1 cellular context compared by ENCODE assay signal in the genomic region with DNA sequence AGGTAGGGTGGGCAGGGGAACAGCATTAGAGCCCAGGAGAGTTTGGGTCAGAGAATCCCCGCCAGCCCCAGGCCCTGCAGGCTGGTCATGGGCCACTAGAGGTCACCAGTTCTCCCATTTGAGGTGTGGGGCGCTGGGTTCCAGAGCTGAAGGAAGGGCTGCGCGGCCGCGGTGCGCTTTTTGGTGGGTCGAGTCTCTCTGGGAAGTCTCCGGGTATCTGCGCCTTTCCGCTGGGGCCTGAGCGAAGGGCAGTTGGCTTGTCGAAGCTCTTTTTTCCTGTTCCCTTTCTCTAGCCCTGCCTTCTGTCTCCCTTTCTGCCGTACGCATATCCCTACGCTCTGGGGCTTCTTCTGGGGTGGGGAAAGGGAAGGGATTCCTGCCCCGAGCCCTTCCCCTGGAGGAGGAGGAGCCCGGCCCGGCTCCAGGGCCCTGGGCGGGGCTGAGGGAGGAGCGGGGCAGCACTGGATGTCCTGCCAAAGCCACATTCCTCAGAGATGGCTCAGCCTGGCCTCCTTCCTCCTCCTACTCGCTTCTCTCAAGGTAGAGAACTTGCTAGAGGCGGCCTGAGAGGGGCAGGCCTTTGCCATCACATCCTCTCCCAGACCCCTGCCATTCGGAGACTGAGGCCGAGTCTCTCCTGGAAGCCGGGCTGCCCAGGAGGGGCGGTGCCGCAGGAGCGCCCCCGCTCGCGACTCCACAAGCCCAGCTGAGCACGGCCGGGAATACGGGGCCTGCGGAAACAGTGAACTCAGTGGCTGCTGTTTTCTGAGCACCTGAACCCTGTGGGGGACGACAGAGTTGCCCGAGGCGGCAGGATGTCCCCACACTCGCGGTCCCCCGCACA.
A peak's percentile ranks its signal among the peaks of the same experiment; 100 is the strongest.
TF ChIP-seq lines count a peak whose summit lies in the region.

No MANE protein-coding gene starts in this region.

TF ChIP-seq in WTC11, 78 proteins besides CTCF, POLR2A, EP300 and RAD21 (continued from another document):
- TF ChIP-seq, protein P1, sequence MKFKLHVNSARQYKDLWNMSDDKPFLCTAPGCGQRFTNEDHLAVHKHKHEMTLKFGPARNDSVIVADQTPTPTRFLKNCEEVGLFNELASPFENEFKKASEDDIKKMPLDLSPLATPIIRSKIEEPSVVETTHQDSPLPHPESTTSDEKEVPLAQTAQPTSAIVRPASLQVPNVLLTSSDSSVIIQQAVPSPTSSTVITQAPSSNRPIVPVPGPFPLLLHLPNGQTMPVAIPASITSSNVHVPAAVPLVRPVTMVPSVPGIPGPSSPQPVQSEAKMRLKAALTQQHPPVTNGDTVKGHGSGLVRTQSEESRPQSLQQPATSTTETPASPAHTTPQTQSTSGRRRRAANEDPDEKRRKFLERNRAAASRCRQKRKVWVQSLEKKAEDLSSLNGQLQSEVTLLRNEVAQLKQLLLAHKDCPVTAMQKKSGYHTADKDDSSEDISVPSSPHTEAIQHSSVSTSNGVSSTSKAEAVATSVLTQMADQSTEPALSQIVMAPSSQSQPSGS (CRISPR knock-in tag; IDR thresholded peaks at IDR 0.05; ENCODE audit: borderline replicate concordance, low read depth): no peak
- TF ChIP-seq TEAD1 (CRISPR knock-in tag; IDR thresholded peaks at IDR 0.05) (peak; percentile 39; the same call in 1 of the 2 replicates), NR1H2 (CRISPR knock-in tag; IDR thresholded peaks at IDR 0.05) (no peak), SP1 (CRISPR knock-in tag; conservative IDR thresholded peaks at IDR 0.05) (peak; percentile 54), GRHL2 (CRISPR knock-in tag; IDR thresholded peaks at IDR 0.05; ENCODE audit: insufficient replicate concordance, severe bottlenecking) (no peak), FOXP1 (CRISPR knock-in tag; IDR thresholded peaks at IDR 0.05; ENCODE audit: borderline replicate concordance) (no peak; the same call in 1 of the 2 replicates), ETV6 (CRISPR knock-in tag; IDR thresholded peaks at IDR 0.05) (no peak), RORB (CRISPR knock-in tag; IDR thresholded peaks at IDR 0.05) (no peak), SOX15 (CRISPR knock-in tag; IDR thresholded peaks at IDR 0.05) (no peak), TP53 (CRISPR knock-in tag; IDR thresholded peaks at IDR 0.05) (no peak), JUN (CRISPR knock-in tag; IDR thresholded peaks at IDR 0.05) (no peak), GTF2I (CRISPR knock-in tag; conservative IDR thresholded peaks at IDR 0.05) (no peak), ZNF423 (CRISPR knock-in tag; IDR thresholded peaks at IDR 0.05) (no peak), CBFB (CRISPR knock-in tag; IDR thresholded peaks at IDR 0.05; ENCODE audit: low read depth) (no peak), ZNF263 (CRISPR knock-in tag; IDR thresholded peaks at IDR 0.05; ENCODE audit: low read depth) (peak; percentile 32; the same call in 1 of the 2 replicates), HMGA2 (CRISPR knock-in tag; IDR thresholded peaks at IDR 0.05) (no peak), ZNF396 (CRISPR knock-in tag; IDR thresholded peaks at IDR 0.05; ENCODE audit: borderline replicate concordance) (no peak), ATF1 (CRISPR knock-in tag; IDR thresholded peaks at IDR 0.05) (no peak)
- TF ChIP-seq, protein P2, sequence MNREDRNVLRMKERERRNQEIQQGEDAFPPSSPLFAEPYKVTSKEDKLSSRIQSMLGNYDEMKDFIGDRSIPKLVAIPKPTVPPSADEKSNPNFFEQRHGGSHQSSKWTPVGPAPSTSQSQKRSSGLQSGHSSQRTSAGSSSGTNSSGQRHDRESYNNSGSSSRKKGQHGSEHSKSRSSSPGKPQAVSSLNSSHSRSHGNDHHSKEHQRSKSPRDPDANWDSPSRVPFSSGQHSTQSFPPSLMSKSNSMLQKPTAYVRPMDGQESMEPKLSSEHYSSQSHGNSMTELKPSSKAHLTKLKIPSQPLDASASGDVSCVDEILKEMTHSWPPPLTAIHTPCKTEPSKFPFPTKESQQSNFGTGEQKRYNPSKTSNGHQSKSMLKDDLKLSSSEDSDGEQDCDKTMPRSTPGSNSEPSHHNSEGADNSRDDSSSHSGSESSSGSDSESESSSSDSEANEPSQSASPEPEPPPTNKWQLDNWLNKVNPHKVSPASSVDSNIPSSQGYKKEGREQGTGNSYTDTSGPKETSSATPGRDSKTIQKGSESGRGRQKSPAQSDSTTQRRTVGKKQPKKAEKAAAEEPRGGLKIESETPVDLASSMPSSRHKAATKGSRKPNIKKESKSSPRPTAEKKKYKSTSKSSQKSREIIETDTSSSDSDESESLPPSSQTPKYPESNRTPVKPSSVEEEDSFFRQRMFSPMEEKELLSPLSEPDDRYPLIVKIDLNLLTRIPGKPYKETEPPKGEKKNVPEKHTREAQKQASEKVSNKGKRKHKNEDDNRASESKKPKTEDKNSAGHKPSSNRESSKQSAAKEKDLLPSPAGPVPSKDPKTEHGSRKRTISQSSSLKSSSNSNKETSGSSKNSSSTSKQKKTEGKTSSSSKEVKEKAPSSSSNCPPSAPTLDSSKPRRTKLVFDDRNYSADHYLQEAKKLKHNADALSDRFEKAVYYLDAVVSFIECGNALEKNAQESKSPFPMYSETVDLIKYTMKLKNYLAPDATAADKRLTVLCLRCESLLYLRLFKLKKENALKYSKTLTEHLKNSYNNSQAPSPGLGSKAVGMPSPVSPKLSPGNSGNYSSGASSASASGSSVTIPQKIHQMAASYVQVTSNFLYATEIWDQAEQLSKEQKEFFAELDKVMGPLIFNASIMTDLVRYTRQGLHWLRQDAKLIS (CRISPR knock-in tag; IDR thresholded peaks at IDR 0.05; ENCODE audit: borderline replicate concordance): no peak
- TF ChIP-seq, protein P3, sequence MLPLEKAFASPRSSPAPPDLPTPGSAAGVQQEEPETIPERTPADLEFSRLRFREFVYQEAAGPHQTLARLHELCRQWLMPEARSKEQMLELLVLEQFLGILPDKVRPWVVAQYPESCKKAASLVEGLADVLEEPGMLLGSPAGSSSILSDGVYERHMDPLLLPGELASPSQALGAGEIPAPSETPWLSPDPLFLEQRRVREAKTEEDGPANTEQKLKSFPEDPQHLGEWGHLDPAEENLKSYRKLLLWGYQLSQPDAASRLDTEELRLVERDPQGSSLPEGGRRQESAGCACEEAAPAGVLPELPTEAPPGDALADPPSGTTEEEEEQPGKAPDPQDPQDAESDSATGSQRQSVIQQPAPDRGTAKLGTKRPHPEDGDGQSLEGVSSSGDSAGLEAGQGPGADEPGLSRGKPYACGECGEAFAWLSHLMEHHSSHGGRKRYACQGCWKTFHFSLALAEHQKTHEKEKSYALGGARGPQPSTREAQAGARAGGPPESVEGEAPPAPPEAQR (CRISPR knock-in tag; IDR thresholded peaks at IDR 0.05): no peak
- TF ChIP-seq, protein P4, sequence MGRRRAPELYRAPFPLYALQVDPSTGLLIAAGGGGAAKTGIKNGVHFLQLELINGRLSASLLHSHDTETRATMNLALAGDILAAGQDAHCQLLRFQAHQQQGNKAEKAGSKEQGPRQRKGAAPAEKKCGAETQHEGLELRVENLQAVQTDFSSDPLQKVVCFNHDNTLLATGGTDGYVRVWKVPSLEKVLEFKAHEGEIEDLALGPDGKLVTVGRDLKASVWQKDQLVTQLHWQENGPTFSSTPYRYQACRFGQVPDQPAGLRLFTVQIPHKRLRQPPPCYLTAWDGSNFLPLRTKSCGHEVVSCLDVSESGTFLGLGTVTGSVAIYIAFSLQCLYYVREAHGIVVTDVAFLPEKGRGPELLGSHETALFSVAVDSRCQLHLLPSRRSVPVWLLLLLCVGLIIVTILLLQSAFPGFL (CRISPR knock-in tag; IDR thresholded peaks at IDR 0.05; ENCODE audit: borderline replicate concordance): no peak
- TF ChIP-seq, protein P5, sequence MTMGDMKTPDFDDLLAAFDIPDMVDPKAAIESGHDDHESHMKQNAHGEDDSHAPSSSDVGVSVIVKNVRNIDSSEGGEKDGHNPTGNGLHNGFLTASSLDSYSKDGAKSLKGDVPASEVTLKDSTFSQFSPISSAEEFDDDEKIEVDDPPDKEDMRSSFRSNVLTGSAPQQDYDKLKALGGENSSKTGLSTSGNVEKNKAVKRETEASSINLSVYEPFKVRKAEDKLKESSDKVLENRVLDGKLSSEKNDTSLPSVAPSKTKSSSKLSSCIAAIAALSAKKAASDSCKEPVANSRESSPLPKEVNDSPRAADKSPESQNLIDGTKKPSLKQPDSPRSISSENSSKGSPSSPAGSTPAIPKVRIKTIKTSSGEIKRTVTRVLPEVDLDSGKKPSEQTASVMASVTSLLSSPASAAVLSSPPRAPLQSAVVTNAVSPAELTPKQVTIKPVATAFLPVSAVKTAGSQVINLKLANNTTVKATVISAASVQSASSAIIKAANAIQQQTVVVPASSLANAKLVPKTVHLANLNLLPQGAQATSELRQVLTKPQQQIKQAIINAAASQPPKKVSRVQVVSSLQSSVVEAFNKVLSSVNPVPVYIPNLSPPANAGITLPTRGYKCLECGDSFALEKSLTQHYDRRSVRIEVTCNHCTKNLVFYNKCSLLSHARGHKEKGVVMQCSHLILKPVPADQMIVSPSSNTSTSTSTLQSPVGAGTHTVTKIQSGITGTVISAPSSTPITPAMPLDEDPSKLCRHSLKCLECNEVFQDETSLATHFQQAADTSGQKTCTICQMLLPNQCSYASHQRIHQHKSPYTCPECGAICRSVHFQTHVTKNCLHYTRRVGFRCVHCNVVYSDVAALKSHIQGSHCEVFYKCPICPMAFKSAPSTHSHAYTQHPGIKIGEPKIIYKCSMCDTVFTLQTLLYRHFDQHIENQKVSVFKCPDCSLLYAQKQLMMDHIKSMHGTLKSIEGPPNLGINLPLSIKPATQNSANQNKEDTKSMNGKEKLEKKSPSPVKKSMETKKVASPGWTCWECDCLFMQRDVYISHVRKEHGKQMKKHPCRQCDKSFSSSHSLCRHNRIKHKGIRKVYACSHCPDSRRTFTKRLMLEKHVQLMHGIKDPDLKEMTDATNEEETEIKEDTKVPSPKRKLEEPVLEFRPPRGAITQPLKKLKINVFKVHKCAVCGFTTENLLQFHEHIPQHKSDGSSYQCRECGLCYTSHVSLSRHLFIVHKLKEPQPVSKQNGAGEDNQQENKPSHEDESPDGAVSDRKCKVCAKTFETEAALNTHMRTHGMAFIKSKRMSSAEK (CRISPR knock-in tag; IDR thresholded peaks at IDR 0.05; ENCODE audit: borderline replicate concordance): 0 out of 2 replicates have a peak, but pooled peaks have one; percentile 56
- TF ChIP-seq, protein P6, sequence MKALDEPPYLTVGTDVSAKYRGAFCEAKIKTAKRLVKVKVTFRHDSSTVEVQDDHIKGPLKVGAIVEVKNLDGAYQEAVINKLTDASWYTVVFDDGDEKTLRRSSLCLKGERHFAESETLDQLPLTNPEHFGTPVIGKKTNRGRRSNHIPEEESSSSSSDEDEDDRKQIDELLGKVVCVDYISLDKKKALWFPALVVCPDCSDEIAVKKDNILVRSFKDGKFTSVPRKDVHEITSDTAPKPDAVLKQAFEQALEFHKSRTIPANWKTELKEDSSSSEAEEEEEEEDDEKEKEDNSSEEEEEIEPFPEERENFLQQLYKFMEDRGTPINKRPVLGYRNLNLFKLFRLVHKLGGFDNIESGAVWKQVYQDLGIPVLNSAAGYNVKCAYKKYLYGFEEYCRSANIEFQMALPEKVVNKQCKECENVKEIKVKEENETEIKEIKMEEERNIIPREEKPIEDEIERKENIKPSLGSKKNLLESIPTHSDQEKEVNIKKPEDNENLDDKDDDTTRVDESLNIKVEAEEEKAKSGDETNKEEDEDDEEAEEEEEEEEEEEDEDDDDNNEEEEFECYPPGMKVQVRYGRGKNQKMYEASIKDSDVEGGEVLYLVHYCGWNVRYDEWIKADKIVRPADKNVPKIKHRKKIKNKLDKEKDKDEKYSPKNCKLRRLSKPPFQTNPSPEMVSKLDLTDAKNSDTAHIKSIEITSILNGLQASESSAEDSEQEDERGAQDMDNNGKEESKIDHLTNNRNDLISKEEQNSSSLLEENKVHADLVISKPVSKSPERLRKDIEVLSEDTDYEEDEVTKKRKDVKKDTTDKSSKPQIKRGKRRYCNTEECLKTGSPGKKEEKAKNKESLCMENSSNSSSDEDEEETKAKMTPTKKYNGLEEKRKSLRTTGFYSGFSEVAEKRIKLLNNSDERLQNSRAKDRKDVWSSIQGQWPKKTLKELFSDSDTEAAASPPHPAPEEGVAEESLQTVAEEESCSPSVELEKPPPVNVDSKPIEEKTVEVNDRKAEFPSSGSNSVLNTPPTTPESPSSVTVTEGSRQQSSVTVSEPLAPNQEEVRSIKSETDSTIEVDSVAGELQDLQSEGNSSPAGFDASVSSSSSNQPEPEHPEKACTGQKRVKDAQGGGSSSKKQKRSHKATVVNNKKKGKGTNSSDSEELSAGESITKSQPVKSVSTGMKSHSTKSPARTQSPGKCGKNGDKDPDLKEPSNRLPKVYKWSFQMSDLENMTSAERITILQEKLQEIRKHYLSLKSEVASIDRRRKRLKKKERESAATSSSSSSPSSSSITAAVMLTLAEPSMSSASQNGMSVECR (CRISPR knock-in tag; IDR thresholded peaks at IDR 0.05; ENCODE audit: borderline replicate concordance): no peak
- TF ChIP-seq, protein P7, sequence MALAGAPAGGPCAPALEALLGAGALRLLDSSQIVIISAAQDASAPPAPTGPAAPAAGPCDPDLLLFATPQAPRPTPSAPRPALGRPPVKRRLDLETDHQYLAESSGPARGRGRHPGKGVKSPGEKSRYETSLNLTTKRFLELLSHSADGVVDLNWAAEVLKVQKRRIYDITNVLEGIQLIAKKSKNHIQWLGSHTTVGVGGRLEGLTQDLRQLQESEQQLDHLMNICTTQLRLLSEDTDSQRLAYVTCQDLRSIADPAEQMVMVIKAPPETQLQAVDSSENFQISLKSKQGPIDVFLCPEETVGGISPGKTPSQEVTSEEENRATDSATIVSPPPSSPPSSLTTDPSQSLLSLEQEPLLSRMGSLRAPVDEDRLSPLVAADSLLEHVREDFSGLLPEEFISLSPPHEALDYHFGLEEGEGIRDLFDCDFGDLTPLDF (CRISPR knock-in tag; IDR thresholded peaks at IDR 0.05): no peak
- TF ChIP-seq, protein P8, sequence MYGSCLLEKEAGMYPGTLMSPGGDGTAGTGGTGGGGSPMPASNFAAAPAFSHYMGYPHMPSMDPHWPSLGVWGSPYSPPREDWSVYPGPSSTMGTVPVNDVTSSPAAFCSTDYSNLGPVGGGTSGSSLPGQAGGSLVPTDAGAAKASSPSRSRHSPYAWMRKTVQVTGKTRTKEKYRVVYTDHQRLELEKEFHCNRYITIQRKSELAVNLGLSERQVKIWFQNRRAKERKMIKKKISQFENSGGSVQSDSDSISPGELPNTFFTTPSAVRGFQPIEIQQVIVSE (CRISPR knock-in tag; IDR thresholded peaks at IDR 0.05; ENCODE audit: borderline replicate concordance): no peak
- TF ChIP-seq, protein P9, sequence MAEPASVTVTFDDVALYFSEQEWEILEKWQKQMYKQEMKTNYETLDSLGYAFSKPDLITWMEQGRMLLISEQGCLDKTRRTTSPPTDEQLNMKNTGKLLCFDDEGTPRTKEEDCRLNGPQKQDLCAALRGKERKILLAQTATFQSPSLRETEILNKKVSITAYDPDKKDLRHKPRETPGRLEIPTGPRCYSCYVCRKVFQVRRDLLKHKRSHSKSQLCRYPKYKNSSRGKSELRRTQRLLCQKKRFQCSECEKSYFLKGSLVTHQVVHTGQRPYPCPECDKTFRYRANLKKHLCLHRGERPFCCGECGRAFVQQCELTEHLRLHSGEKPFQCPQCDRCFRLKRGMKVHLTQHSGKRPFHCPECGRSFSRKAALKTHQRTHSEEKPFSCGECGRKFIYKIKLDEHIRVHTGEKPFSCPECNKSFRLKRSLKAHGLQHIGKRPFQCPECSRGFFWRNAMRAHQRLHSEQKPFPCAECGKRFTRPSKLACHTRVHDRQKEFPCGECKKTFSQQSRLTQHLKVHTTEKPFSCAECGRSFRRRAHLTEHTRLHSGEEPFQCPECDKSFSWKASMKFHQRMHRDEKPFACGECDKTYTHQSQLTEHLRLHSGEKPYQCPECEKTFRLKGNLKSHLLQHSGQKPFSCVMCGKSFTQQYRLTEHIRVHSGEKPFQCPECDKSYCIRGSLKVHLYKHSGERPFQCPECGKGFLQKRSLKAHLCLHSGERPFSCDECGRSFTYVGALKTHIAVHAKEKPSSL (CRISPR knock-in tag; conservative IDR thresholded peaks at IDR 0.05): no peak
- TF ChIP-seq, protein P10, sequence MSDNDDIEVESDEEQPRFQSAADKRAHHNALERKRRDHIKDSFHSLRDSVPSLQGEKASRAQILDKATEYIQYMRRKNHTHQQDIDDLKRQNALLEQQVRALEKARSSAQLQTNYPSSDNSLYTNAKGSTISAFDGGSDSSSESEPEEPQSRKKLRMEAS (CRISPR knock-in tag; IDR thresholded peaks at IDR 0.05): peak; percentile 58; the same call in 1 of the 2 replicates
